11 cellular contexts compared by ENCODE assay signal in the genomic region with DNA sequence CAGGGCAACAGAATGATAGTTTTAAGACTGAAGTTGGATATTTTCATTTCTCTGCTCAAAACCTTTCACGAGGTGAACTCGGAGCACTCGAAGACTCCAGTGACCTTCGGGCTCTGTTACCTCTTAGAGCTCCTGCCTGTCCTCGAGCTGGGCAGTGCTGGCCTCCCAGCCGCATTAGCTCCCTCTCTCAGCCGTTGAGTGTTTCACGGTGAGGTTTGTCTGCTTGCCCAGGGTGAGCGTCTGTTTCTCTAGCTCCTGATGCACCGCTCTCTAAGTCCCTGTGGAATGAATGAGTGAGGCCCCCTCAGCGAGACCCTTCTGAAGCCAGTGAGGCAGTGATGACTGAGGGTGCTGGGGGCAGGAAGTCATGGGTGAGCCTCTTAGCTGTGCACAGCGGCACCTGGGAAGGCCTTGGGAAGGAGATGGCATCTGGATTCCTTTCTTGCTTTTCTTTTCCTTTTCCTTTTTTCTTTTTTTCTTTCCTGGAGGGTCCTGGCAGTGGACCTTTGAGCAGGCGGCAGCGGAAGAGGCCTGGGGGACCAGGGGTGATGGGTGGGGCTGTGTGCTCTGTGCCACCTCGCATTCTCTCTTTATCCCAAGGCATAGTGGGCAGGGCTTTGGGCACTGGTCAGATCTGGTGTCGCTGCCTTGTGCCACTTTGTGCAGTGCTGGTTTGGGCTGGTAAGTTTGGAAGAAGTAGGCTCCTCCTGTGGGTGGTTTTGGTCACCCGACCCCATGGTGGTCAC. TPM values are rescaled to one million over a fixed set of nuclear protein-coding genes. Genes with fewer than 3 reads are reported as not detected.
A peak's percentile ranks its signal among the peaks of the same experiment; 100 is the strongest.
DNase-seq lines count a peak whose midpoint lies in the region; ATAC-seq, FAIRE-seq and TF ChIP-seq lines count a peak whose summit lies in the region.
"Had no signal": no experiment of that assay in that cellular context is flagged by ENCODE, and none has a peak within 500 bp of the region (broad histone marks: within the 10 kb centered on the region; RNA-seq: fewer than 3 reads in every experiment).

No MANE protein-coding gene starts in this region.

- TF ChIP-seq CTCF in A549 (IDR thresholded peaks at IDR 0.05) = no peak
- TF ChIP-seq CTCF in GM12865 (IDR thresholded peaks at IDR 0.05; ENCODE audit: insufficient read depth, low read depth, low read length, missing control alignments) = no peak

- no peak overlapping the region for H3K4me3 ChIP-seq in A549
- peak overlapping the region; percentile 65 for H3K4me3 ChIP-seq in GM12865 (ENCODE audit: low read depth, low read length)
- H3K4me3 ChIP-seq: testis had no signal

- no peak for TF ChIP-seq POLR2A in A549 (IDR thresholded peaks at IDR 0.05; ENCODE audit: low read length)

- peaks cover 11% of the 10 kb centered on the region for H3K27me3 Mint-ChIP-seq in activated CD8-positive, alpha-beta T cell treated with anti-CD3 and anti-CD28 coated beads, Interleukin-2, amount 10 ng/mL, durations not matched to agents 7 days and 5 days (ENCODE audit: low read depth)

- ATAC-seq in A549 = no peak
- ATAC-seq in activated CD8-positive, alpha-beta T cell treated with anti-CD3 and anti-CD28 coated beads, Interleukin-2, amount 10 ng/mL, durations not matched to agents 7 days and 5 days = no peak
- no peak for ATAC-seq in activated CD4-positive, CD25-positive, alpha-beta regulatory T cell treated with anti-CD3 and anti-CD28 coated beads, Interleukin-2, amount 50 U/mL, for 24 hours
- no peak for ATAC-seq in GM18907 (IDR thresholded peaks at IDR 0.05; ENCODE audit: unreplicated experiment)
- ATAC-seq: left lobe of liver had no signal

- peak overlapping the region; percentile 43 for H3K27ac Mint-ChIP-seq in activated CD8-positive, alpha-beta T cell treated with anti-CD3 and anti-CD28 coated beads, Interleukin-2, amount 10 ng/mL, durations not matched to agents 7 days and 5 days

- FAIRE-seq in A549 (lab: Jason Lieb, UNC) = no peak

- 85% methylated on average over 17 of the region's 17 CpGs for WGBS in A549 (ENCODE audit: missing lambda C conversion rate)

- peak overlapping the region; percentile 88 for H3K4me2 ChIP-seq in A549

- no peak for TF ChIP-seq EP300 in A549 (IDR thresholded peaks at IDR 0.05)

- TF ChIP-seq RAD21 in A549 (conservative IDR thresholded peaks at IDR 0.05 in 1 of 2, IDR thresholded peaks at IDR 0.05 in 1 of 2) = no peak

- CTCF ChIA-PET in A549 (lab: Yijun Ruan, JAX) = interaction anchor here (1.4 to 2.6 kb wide), 2 partner anchors 9 to 19 kb away, joined by 3 to 10 read pairs; no protein-coding TSS in a partner anchor
- CTCF ChIA-PET in activated CD8-positive, alpha-beta T cell treated with anti-CD3 and anti-CD28 coated beads, Interleukin-2, amount 10 ng/mL, durations not matched to agents 7 days and 5 days (lab: Charles Lee) = interaction anchor here (1.4 to 1.9 kb wide), 3 partner anchors 10 to 26 kb away, joined by 3 to 14 read pairs (median 4); no protein-coding TSS in a partner anchor

- H3K9me3 Mint-ChIP-seq in activated CD8-positive, alpha-beta T cell treated with anti-CD3 and anti-CD28 coated beads, Interleukin-2, amount 10 ng/mL, durations not matched to agents 7 days and 5 days (ENCODE audit: insufficient read depth) = no peaks in the 10 kb centered on the region

- no peaks in the 10 kb centered on the region for H3K9me3 ChIP-seq in A549
- H3K9me3 ChIP-seq: testis had no signal

- no peak overlapping the region for H3K27ac ChIP-seq in A549
- H3K27ac ChIP-seq: testis had no signal

- POLR2A ChIA-PET in A549 (lab: Yijun Ruan, JAX) = interaction anchor here (2.5 kb wide), 1 partner anchor 11 kb away, joined by 10 read pairs; no protein-coding TSS in a partner anchor
- POLR2A ChIA-PET in activated CD8-positive, alpha-beta T cell treated with anti-CD3 and anti-CD28 coated beads, Interleukin-2, amount 10 ng/mL, durations not matched to agents 7 days and 5 days (lab: Charles Lee) = interaction anchor here (0.5 to 0.6 kb wide), 2 partner anchors 360 to 571 kb away, joined by 3 read pairs; no protein-coding TSS in a partner anchor

- H3K36me3 Mint-ChIP-seq in activated CD8-positive, alpha-beta T cell treated with anti-CD3 and anti-CD28 coated beads, Interleukin-2, amount 10 ng/mL, durations not matched to agents 7 days and 5 days (ENCODE audit: low read depth) = peaks cover 25% of the 10 kb centered on the region

- H3K4me3 Mint-ChIP-seq in activated CD8-positive, alpha-beta T cell treated with anti-CD3 and anti-CD28 coated beads, Interleukin-2, amount 10 ng/mL, durations not matched to agents 7 days and 5 days = peak overlapping the region; percentile 95

- peaks cover 11% of the 10 kb centered on the region for H3K4me1 ChIP-seq in A549

- no peak for DNase-seq in A549 (ENCODE audit: low read depth in 1 of 2, low spot score in 1 of 2)
- DNase-seq in GM12865 (ENCODE audit: low read depth) = no peak
- DNase-seq in activated CD8-positive, alpha-beta T cell treated with anti-CD3 and anti-CD28 coated beads, Interleukin-2, amount 10 ng/mL, durations not matched to agents 7 days and 5 days = no peak
- DNase-seq in islet precursor cell = peak; percentile 55
- no peak for DNase-seq in C1 segment of cervical spinal cord (lab: John Stamatoyannopoulos, UW)
- no peak for DNase-seq in mucosa of gallbladder (ENCODE audit: low spot score)
- DNase-seq: COR-L47 had no signal

- peaks cover 34% of the 10 kb centered on the region for H3K4me1 Mint-ChIP-seq in activated CD8-positive, alpha-beta T cell treated with anti-CD3 and anti-CD28 coated beads, Interleukin-2, amount 10 ng/mL, durations not matched to agents 7 days and 5 days (ENCODE audit: low read depth)

TF ChIP-seq in A549, 52 proteins besides CTCF, POLR2A, EP300 and RAD21 (continues in another document):
- TF ChIP-seq ESRRA (IDR thresholded peaks at IDR 0.05; ENCODE audit: borderline replicate concordance, low read length) = no peak
- no peak for TF ChIP-seq BHLHE40 (IDR thresholded peaks at IDR 0.05; ENCODE audit: low read depth, low read length)
- TF ChIP-seq BCL3 (IDR thresholded peaks at IDR 0.05) = no peak
- no peak for TF ChIP-seq KDM5A (IDR thresholded peaks at IDR 0.05)
- no peak for TF ChIP-seq KDM1A (IDR thresholded peaks at IDR 0.05; ENCODE audit: low read depth)
- TF ChIP-seq JUN (IDR thresholded peaks at IDR 0.05) = no peak
- no peak for TF ChIP-seq CBX2 (IDR thresholded peaks at IDR 0.05; ENCODE audit: borderline replicate concordance, low read depth)
- TF ChIP-seq SMC3 (IDR thresholded peaks at IDR 0.05) = no peak
- TF ChIP-seq ZFP36 (IDR thresholded peaks at IDR 0.05; ENCODE audit: borderline replicate concordance, partially characterized antibody) = no peak
- TF ChIP-seq MAX (IDR thresholded peaks at IDR 0.05) = no peak
- no peak for TF ChIP-seq FOSB (CRISPR knock-in tag; IDR thresholded peaks at IDR 0.05)
- TF ChIP-seq HES2 (IDR thresholded peaks at IDR 0.05) = no peak

RNA-seq across cellular contexts. Expression of gene PSMG4, which starts 2.2 kb away (rescaled TPM):
- polyA plus RNA-seq in A549 (2011; rRNA removed) = 12.9 and 15.0 TPM in 2 replicates
- 66.9 and 80.0 TPM in 2 replicates for polyA plus RNA-seq in A549 (2012; cell fraction: cytosol; rRNA removed)
- polyA plus RNA-seq in A549 (2012; cell fraction: nucleus; rRNA removed) = 36.7 and 50.6 TPM in 2 replicates
- polyA plus RNA-seq in A549 (2017; fragmentation: RNase III; extraction: RNeasy Plus Mini Kit Qiagen cat#74134 plus additional on column Dnase treatment) = 21.9 to 24.0 TPM (median 23.1 TPM) in 3 replicates
- 9.2 and 9.9 TPM in 2 replicates for polyA minus RNA-seq in A549 (2011; rRNA and poly(A)+ RNA removed)
- total RNA-seq in activated CD8-positive, alpha-beta T cell treated with anti-CD3 and anti-CD28 coated beads, Interleukin-2, amount 10 ng/mL, durations not matched to agents 7 days and 5 days = 10 to 100 TPM; 35.3 to 35.5 TPM
- 19.3 TPM for total RNA-seq in mucosa of gallbladder

RNA-seq across cellular contexts. Expression of gene TUBB2B, which starts 33.5 kb away (rescaled TPM):
- polyA plus RNA-seq in A549 (2011; rRNA removed) (9.0 and 10.8 TPM in 2 replicates), A549 (2017; fragmentation: RNase III; extraction: RNeasy Plus Mini Kit Qiagen cat#74134 plus additional on column Dnase treatment) (15.7 to 19.0 TPM (median 18.0 TPM) in 3 replicates)
- polyA plus RNA-seq in A549 (2012; cell fraction: cytosol; rRNA removed) = 28.9 and 33.7 TPM in 2 replicates
- 29.8 and 39.4 TPM in 2 replicates for polyA plus RNA-seq in A549 (2012; cell fraction: nucleus; rRNA removed)
- polyA minus RNA-seq in A549 (2011; rRNA and poly(A)+ RNA removed) = 11.9 and 13.0 TPM in 2 replicates
- total RNA-seq in activated CD8-positive, alpha-beta T cell treated with anti-CD3 and anti-CD28 coated beads, Interleukin-2, amount 10 ng/mL, durations not matched to agents 7 days and 5 days = not detected
- total RNA-seq in mucosa of gallbladder = 24.5 TPM

Comparison
In these comparisons a context has a peak if more than half of its experiments do, and no peak if none do; other contexts are left out.
1. RNA of gene TUBB2B, which starts 33.5 kb away (total RNA-seq): 24.5 TPM in mucosa of gallbladder (single experiment); not detected in activated CD8-positive, alpha-beta T cell treated with anti-CD3 and anti-CD28 coated beads, Interleukin-2, amount 10 ng/mL, durations not matched to agents 7 days and 5 days; every median in the first group is over 10 times any median in the second.